In the genomic region with DNA sequence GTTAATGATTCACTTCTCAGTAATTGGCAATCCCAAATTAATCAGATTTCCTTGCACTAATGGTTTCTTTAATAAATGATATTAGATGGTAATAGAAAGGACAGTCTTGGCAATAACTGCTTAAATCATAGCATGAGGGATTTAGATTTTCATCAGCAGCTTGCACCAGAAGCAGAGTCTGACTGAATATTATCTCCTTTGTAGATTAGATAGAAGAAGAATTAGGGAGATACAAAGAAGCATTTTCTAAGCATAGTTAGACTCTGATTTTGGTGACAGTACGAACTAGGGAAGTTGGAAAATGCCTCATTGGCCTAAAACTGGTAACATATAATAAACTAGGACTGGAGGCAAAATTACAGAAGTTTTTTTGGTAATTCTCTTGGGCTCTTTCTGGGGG, we compare ENCODE assay signal across 20 cellular contexts.
DNase-seq lines count a peak whose midpoint lies in the region; ATAC-seq and TF ChIP-seq lines count a peak whose summit lies in the region.
"Had no signal": no experiment of that assay in that cellular context is flagged by ENCODE, and none has a peak within 500 bp of the region (broad histone marks: within the 10 kb centered on the region; RNA-seq: fewer than 3 reads in every experiment).

No MANE protein-coding gene starts in this region.

- H3K27ac ChIP-seq in heart left ventricle, result peak overlapping the region in 9 of 12 donors; percentile 7 to 80 (median 47)
- peak overlapping the region; percentile 35 for H3K27ac ChIP-seq in hepatocyte
- H3K27ac ChIP-seq in smooth muscle cell (ENCODE audit: low read depth), result peak overlapping the region; percentile 91
- no peak overlapping the region for H3K27ac ChIP-seq in ascending aorta
- H3K27ac ChIP-seq in MM.1S (ENCODE audit: low read length), result no peak overlapping the region
- H3K27ac ChIP-seq: PC-9 had no signal

- peaks cover 2 to 23% of the 10 kb centered on the region in 2 donors for H3K4me1 Mint-ChIP-seq in natural killer cell treated with Interleukin-12 subunit alpha and Interleukin-12 subunit beta and Interleukin-15 and Interleukin-18, amount 100 ng/mL, for 72 hours (ENCODE audit: low read depth in 2 of 2)

- TF ChIP-seq CTCF in heart left ventricle (IDR thresholded peaks at IDR 0.05), result no peak
- no peak for TF ChIP-seq CTCF in hepatocyte (IDR thresholded peaks at IDR 0.05; ENCODE audit: poor library complexity)
- no peak for TF ChIP-seq CTCF in smooth muscle cell (IDR thresholded peaks at IDR 0.05; ENCODE audit: borderline replicate concordance, insufficient read depth, poor library complexity, severe bottlenecking)
- TF ChIP-seq CTCF in ascending aorta (IDR thresholded peaks at IDR 0.05), result no peak
- TF ChIP-seq CTCF in MM.1S (IDR thresholded peaks at IDR 0.05; ENCODE audit: low read length), result no peak

- intact Hi-C loops in heart left ventricle (cut with DNase I), result loop anchor here in 9 of 10 donors (5.0 to 10.0 kb wide), 9 partner anchors 50 to 303 kb away; a partner anchor contains a TSS
- intact Hi-C loops in Right ventricle myocardium superior (cut with DNase I), result loop anchor here (10.0 kb wide), 2 partner anchors 70 to 300 kb away; no protein-coding TSS in a partner anchor
- intact Hi-C loops in ascending aorta (cut with DNase I), result loop anchor here (5.0 kb wide), 1 partner anchor 52 kb away; no protein-coding TSS in a partner anchor

- H3K79me2 ChIP-seq in hepatocyte (no peaks in the 10 kb centered on the region), smooth muscle cell (ENCODE audit: low read depth) (no peaks in the 10 kb centered on the region), MM.1S (ENCODE audit: low read length) (no peaks in the 10 kb centered on the region)

- H3K4me2 ChIP-seq in hepatocyte (no peak overlapping the region), smooth muscle cell (peak overlapping the region; percentile 47), MM.1S (ENCODE audit: low read depth, low read length) (no peak overlapping the region)
- H3K4me2 ChIP-seq: PC-9 had no signal

- H3K27me3 ChIP-seq in heart left ventricle, result no peaks in the 10 kb centered on the region
- H3K27me3 ChIP-seq in hepatocyte, result no peaks in the 10 kb centered on the region
- H3K27me3 ChIP-seq in smooth muscle cell (ENCODE audit: low read depth), result no peaks in the 10 kb centered on the region
- no peaks in the 10 kb centered on the region for H3K27me3 ChIP-seq in ascending aorta
- H3K27me3 ChIP-seq in MM.1S (replicated peaks; ENCODE audit: insufficient read depth, low read length), result no peaks in the 10 kb centered on the region

- H3K27me3 Mint-ChIP-seq in natural killer cell treated with Interleukin-12 subunit alpha and Interleukin-12 subunit beta and Interleukin-15 and Interleukin-18, amount 100 ng/mL, for 72 hours, result no peaks in the 10 kb centered on the region

- H3K36me3 ChIP-seq in heart left ventricle (no peaks in the 10 kb centered on the region), hepatocyte (replicated peaks; ENCODE audit: insufficient read depth, low read depth) (no peaks in the 10 kb centered on the region), smooth muscle cell (ENCODE audit: low read depth) (no peaks in the 10 kb centered on the region), ascending aorta (no peaks in the 10 kb centered on the region), MM.1S (replicated peaks; ENCODE audit: insufficient read depth, low read length) (no peaks in the 10 kb centered on the region)
- H3K36me3 ChIP-seq: HAP-1 had no signal

- no peak overlapping the region for H3K4me3 Mint-ChIP-seq in natural killer cell treated with Interleukin-12 subunit alpha and Interleukin-12 subunit beta and Interleukin-15 and Interleukin-18, amount 100 ng/mL, for 72 hours
- H3K4me3 Mint-ChIP-seq: CD4-positive, alpha-beta memory T cell; HFFc6 had no signal

- H4K20me1 ChIP-seq in hepatocyte (ENCODE audit: insufficient read depth, poor library complexity, severe bottlenecking) (no peaks in the 10 kb centered on the region), smooth muscle cell (ENCODE audit: low read depth) (no peaks in the 10 kb centered on the region), MM.1S (ENCODE audit: insufficient read depth, low read length) (no peaks in the 10 kb centered on the region)

- H3K9me2 ChIP-seq in hepatocyte (replicated peaks; ENCODE audit: insufficient read depth) (no peaks in the 10 kb centered on the region), MM.1S (replicated peaks; ENCODE audit: insufficient read depth, low read length) (no peaks in the 10 kb centered on the region)

- H3K9me3 ChIP-seq in heart left ventricle (no peaks in the 10 kb centered on the region), hepatocyte (ENCODE audit: low read depth) (no peaks in the 10 kb centered on the region), smooth muscle cell (replicated peaks; ENCODE audit: low read depth) (no peaks in the 10 kb centered on the region), ascending aorta (no peaks in the 10 kb centered on the region), MM.1S (replicated peaks; ENCODE audit: insufficient read depth, low read length) (no peaks in the 10 kb centered on the region)
- H3K9me3 ChIP-seq: HAP-1 had no signal

- H3K9me3 Mint-ChIP-seq in natural killer cell treated with Interleukin-12 subunit alpha and Interleukin-12 subunit beta and Interleukin-15 and Interleukin-18, amount 100 ng/mL, for 72 hours, result no peaks in the 10 kb centered on the region
- H3K9me3 Mint-ChIP-seq: CD4-positive, alpha-beta memory T cell; HFFc6 had no signal

- H3K4me1 ChIP-seq in heart left ventricle (peaks cover 0 to 51% (median 17%) of the 10 kb centered on the region in 12 donors), hepatocyte (ENCODE audit: insufficient read depth) (no peaks in the 10 kb centered on the region), smooth muscle cell (ENCODE audit: low read depth) (peaks cover 4% of the 10 kb centered on the region), ascending aorta (peaks cover 0 to 4% of the 10 kb centered on the region in 2 donors), MM.1S (ENCODE audit: low read length) (no peaks in the 10 kb centered on the region)

- H3F3A ChIP-seq in smooth muscle cell (ENCODE audit: low read depth) (peaks cover 18% of the 10 kb centered on the region), MM.1S (ENCODE audit: insufficient read depth, low read length) (no peaks in the 10 kb centered on the region)

- H3K9ac ChIP-seq in smooth muscle cell (ENCODE audit: low read depth) (peak overlapping the region; percentile 26), MM.1S (ENCODE audit: low read length) (no peak overlapping the region)

- H3K4me3 ChIP-seq in heart left ventricle (no peak overlapping the region), hepatocyte (no peak overlapping the region), smooth muscle cell (no peak overlapping the region), ascending aorta (no peak overlapping the region), MM.1S (ENCODE audit: low read length) (no peak overlapping the region)
- H3K4me3 ChIP-seq: HAP-1, PC-9 had no signal

- H3K36me3 Mint-ChIP-seq in natural killer cell treated with Interleukin-12 subunit alpha and Interleukin-12 subunit beta and Interleukin-15 and Interleukin-18, amount 100 ng/mL, for 72 hours, result no peaks in the 10 kb centered on the region

- TF ChIP-seq POLR2A in heart left ventricle (IDR thresholded peaks at IDR 0.05), result no peak

- DNase-seq in heart left ventricle, result no peak
- no peak for DNase-seq in Right ventricle myocardium superior
- DNase-seq in amniotic epithelial cell (ENCODE audit: low read depth), result peak; percentile 63
- no peak for DNase-seq in hepatocyte (ENCODE audit: low spot score)
- DNase-seq in smooth muscle cell (lab: John Stamatoyannopoulos, UW; ENCODE audit: unreplicated experiment), result no peak
- no peak for DNase-seq in ascending aorta (ENCODE audit: low spot score in 2 of 2)
- no peak for DNase-seq in natural killer cell treated with Interleukin-12 subunit alpha and Interleukin-12 subunit beta and Interleukin-15 and Interleukin-18, amount 100 ng/mL, for 72 hours (ENCODE audit: low spot score)
- DNase-seq in MM.1S, result no peak
- DNase-seq: C1 segment of cervical spinal cord; CD4-positive, alpha-beta memory T cell; COR-L47; GOT3; HFFc6; KBM-7; NCI-H2029; NCI-H2227 treated with DMSO at 0.1 percent for 48 hours; NCI-H526 treated with DMSO at 0.1 percent for 48 hours; SHP77 had no signal

- peak overlapping the region in 1 of 2 donors; percentile 21 for H3K27ac Mint-ChIP-seq in natural killer cell treated with Interleukin-12 subunit alpha and Interleukin-12 subunit beta and Interleukin-15 and Interleukin-18, amount 100 ng/mL, for 72 hours
- H3K27ac Mint-ChIP-seq: CD4-positive, alpha-beta memory T cell had no signal

- no peak for ATAC-seq in heart left ventricle
- ATAC-seq in Right ventricle myocardium superior (ENCODE audit: poor library complexity), result no peak
- ATAC-seq in natural killer cell treated with Interleukin-12 subunit alpha and Interleukin-12 subunit beta and Interleukin-15 and Interleukin-18, amount 100 ng/mL, for 72 hours, result no peak

- 83 to 93% (median 89%) methylated on average over 1 of the region's 1 CpG for WGBS in heart left ventricle, 4 donors
- WGBS in hepatocyte (ENCODE audit: low lambda C conversion rate, missing lambda C conversion rate), result 87% methylated on average over 1 of the region's 1 CpG
- WGBS in smooth muscle cell (ENCODE audit: low lambda C conversion rate), result 26% methylated on average over 1 of the region's 1 CpG

- H2AFZ ChIP-seq in hepatocyte (no peak overlapping the region), smooth muscle cell (ENCODE audit: low read depth) (no peak overlapping the region), MM.1S (ENCODE audit: low read length) (no peak overlapping the region)
- H2AFZ ChIP-seq: PC-9 had no signal

Comparison
In these comparisons a context has a peak if more than half of its experiments do, and no peak if none do; other contexts are left out.
1. H3K27ac ChIP-seq: peak in heart left ventricle (9 of 12), hepatocyte (single experiment) and smooth muscle cell (single experiment); none in ascending aorta (0 of 2) and MM.1S (single experiment).